ENCODE assay signal across 18 cellular contexts in genomic region chr2:241064802-241065354, GRCh38. TPM values are rescaled to one million over a fixed set of nuclear protein-coding genes. Genes with fewer than 3 reads are reported as not detected.
A peak's percentile ranks its signal among the peaks of the same experiment; 100 is the strongest.
DNase-seq lines count a peak whose midpoint lies in the region; ATAC-seq and TF ChIP-seq lines count a peak whose summit lies in the region.
"Had no signal": no experiment of that assay in that cellular context is flagged by ENCODE, and none has a peak within 500 bp of the region (broad histone marks: within the 10 kb centered on the region; RNA-seq: fewer than 3 reads in every experiment).

No MANE protein-coding gene starts in this region.

- in situ Hi-C loops in G401 (cut with HindIII; ENCODE audit: low sequenced_read_pairs) = no loop called here

- ATAC-seq in Right ventricle myocardium inferior (no peak), left cardiac atrium (no peak)

- H3K27ac Mint-ChIP-seq in osteocyte (ENCODE audit: unreplicated experiment) (no peak overlapping the region), type B pancreatic cell (no peak overlapping the region)

- TF ChIP-seq CTCF in GM20000 (IDR thresholded peaks at IDR 0.05; ENCODE audit: extremely low read depth, missing control alignments) = no peak
- no peak for TF ChIP-seq CTCF in osteocyte (IDR thresholded peaks at IDR 0.05)
- TF ChIP-seq CTCF in type B pancreatic cell (conservative IDR thresholded peaks at IDR 0.05) = no peak

- no peaks in the 10 kb centered on the region for H3K9me3 Mint-ChIP-seq in osteocyte (ENCODE audit: unreplicated experiment)
- H3K9me3 Mint-ChIP-seq in type B pancreatic cell = no peaks in the 10 kb centered on the region

- H3K4me1 Mint-ChIP-seq in osteocyte (ENCODE audit: unreplicated experiment) = no peaks in the 10 kb centered on the region
- peaks cover 5% of the 10 kb centered on the region for H3K4me1 Mint-ChIP-seq in type B pancreatic cell (ENCODE audit: unreplicated experiment)

- H3K36me3 Mint-ChIP-seq in osteocyte (ENCODE audit: unreplicated experiment) (no peaks in the 10 kb centered on the region), type B pancreatic cell (no peaks in the 10 kb centered on the region)

- H3K4me3 Mint-ChIP-seq in osteocyte (ENCODE audit: unreplicated experiment) (no peak overlapping the region), type B pancreatic cell (no peak overlapping the region)

- H3K27me3 Mint-ChIP-seq in osteocyte (ENCODE audit: unreplicated experiment) (peaks cover 17% of the 10 kb centered on the region), type B pancreatic cell (no peaks in the 10 kb centered on the region)

- peak; percentile 44 for DNase-seq in Right ventricle myocardium inferior (ENCODE audit: missing footprints)
- DNase-seq in left cardiac atrium = no peak
- peak; percentile 32 for DNase-seq in GM20000 (ENCODE audit: low spot score)
- peak; percentile 71 for DNase-seq in osteocyte (ENCODE audit: extremely low spot score, unreplicated experiment)
- peak; percentile 68 for DNase-seq in type B pancreatic cell (ENCODE audit: extremely low spot score, unreplicated experiment)
- DNase-seq in G401 (ENCODE audit: low spot score) = no peak
- no peak for DNase-seq in HK-2 (ENCODE audit: unreplicated experiment)
- DNase-seq: DMS 273 treated with DMSO at 0.1 percent for 48 hours, DMS79 treated with DMSO at 0.1 percent for 48 hours, GOT3, HCEC 1CT, KBM-7, NCI-H1092, NCI-H1436 treated with DMSO at 0.1 percent for 48 hours, NCI-H1930, NCI-H2227 treated with DMSO at 0.1 percent for 48 hours, PC-3, SHP77 treated with DMSO at 0.1 percent for 48 hours had no signal

- intact Hi-C loops in Right ventricle myocardium inferior (cut with DNase I) (no loop called here), left cardiac atrium (cut with DNase I) (no loop called here)

RNA-seq across cellular contexts. Expression of gene MTERF4, which starts 37.2 kb away (rescaled TPM):
- total RNA-seq in Right ventricle myocardium inferior = 23.0 TPM
- 10 to 100 TPM; 19.1 to 21.7 TPM for total RNA-seq in left cardiac atrium
- total RNA-seq in osteocyte = 32.4 and 36.8 TPM in 2 replicates
- 38.9 and 46.3 TPM in 2 replicates for total RNA-seq in type B pancreatic cell (ENCODE audit: low replicate concordance)
- total RNA-seq in G401 (2014; rRNA removed; shearing (Covaris generic)) = 17.5 and 24.9 TPM in 2 replicates

Comparison
In these comparisons a context has a peak if more than half of its experiments do, and no peak if none do; other contexts are left out.
1. DNase-seq: peak in Right ventricle myocardium inferior (single experiment), GM20000 (single experiment), osteocyte (single experiment) and type B pancreatic cell (single experiment); none in left cardiac atrium (single experiment), G401 (single experiment) and HK-2 (single experiment).